Comparison of ENCODE assay signal across 18 cellular contexts in genomic region chr15:77589839-77590238, GRCh38. TPM values are rescaled to one million over a fixed set of nuclear protein-coding genes. Genes with fewer than 3 reads are reported as not detected.
DNase-seq lines count a peak whose midpoint lies in the region; ATAC-seq and TF ChIP-seq lines count a peak whose summit lies in the region.
"Had no signal": no experiment of that assay in that cellular context is flagged by ENCODE, and none has a peak within 500 bp of the region (broad histone marks: within the 10 kb centered on the region; RNA-seq: fewer than 3 reads in every experiment).

No MANE protein-coding gene starts in this region.

- H3F3A ChIP-seq in neural progenitor cell (ENCODE audit: low read depth) = peaks cover 4% of the 10 kb centered on the region

- DNase-seq in D341Med (ENCODE audit: low spot score) (peak; percentile 59), NCI-H1092 treated with DMSO at 0.1 percent for 48 hours (lab: John Stamatoyannopoulos, UW) (peak; percentile 6), dorsolateral prefrontal cortex (peak in 9 of 10 donors; percentile 59 to 91 (median 80)), neural progenitor cell (ENCODE audit: low spot score) (no peak), endodermal cell (no peak), uterus (no peak), COR-L47 (lab: John Stamatoyannopoulos, UW) (no peak)
- DNase-seq: activated naive CD4-positive, alpha-beta T cell treated with anti-CD3 and anti-CD28 coated beads for 36 hours; effector CD8-positive, alpha-beta T cell; H9; mesenchymal stem cell; small intestine; stimulated activated naive CD4-positive, alpha-beta T cell treated with Interleukin-2 at 50 U/mL for 16 hours had no signal

- no peaks in the 10 kb centered on the region for H3K9me3 Mint-ChIP-seq in neural progenitor cell
- H3K9me3 Mint-ChIP-seq in endodermal cell = no peaks in the 10 kb centered on the region
- H3K9me3 Mint-ChIP-seq: activated naive CD4-positive, alpha-beta T cell treated with anti-CD3 and anti-CD28 coated beads for 36 hours; H9 had no signal

- H3K36me3 ChIP-seq in neural progenitor cell = no peaks in the 10 kb centered on the region
- no peaks in the 10 kb centered on the region for H3K36me3 ChIP-seq in endodermal cell (ENCODE audit: control insufficient read depth, insufficient read depth, low read length)
- no peaks in the 10 kb centered on the region for H3K36me3 ChIP-seq in uterus

- H3K4me1 Mint-ChIP-seq in neural progenitor cell (peaks cover 36% of the 10 kb centered on the region), endodermal cell (peaks cover 4% of the 10 kb centered on the region)

- H3K4me3 ChIP-seq in dorsolateral prefrontal cortex = peak overlapping the region in 2 of 59 donors; percentile 3 to 8
- no peak overlapping the region for H3K4me3 ChIP-seq in neural progenitor cell
- no peak overlapping the region for H3K4me3 ChIP-seq in endodermal cell (ENCODE audit: low read length)
- no peak overlapping the region for H3K4me3 ChIP-seq in uterus

- H3K27ac ChIP-seq in dorsolateral prefrontal cortex (peak overlapping the region in 51 of 59 donors; percentile 21 to 94 (median 76)), neural progenitor cell (no peak overlapping the region), endodermal cell (ENCODE audit: low read depth, low read length) (no peak overlapping the region), uterus (no peak overlapping the region)
- H3K27ac ChIP-seq: KMS-11 had no signal

- H3K27ac Mint-ChIP-seq in neural progenitor cell (peak overlapping the region; percentile 37), endodermal cell (no peak overlapping the region)
- H3K27ac Mint-ChIP-seq: activated naive CD4-positive, alpha-beta T cell treated with anti-CD3 and anti-CD28 coated beads for 36 hours had no signal

- TF ChIP-seq CTCF in dorsolateral prefrontal cortex (IDR thresholded peaks at IDR 0.05 in 54 of 56, conservative IDR thresholded peaks at IDR 0.05 in 2 of 56; ENCODE audit: low read depth in 1 of 56, partially characterized antibody in 56 of 56) (peak in 4 of 56 donors; percentile 14 to 24 (median 15)), neural progenitor cell (IDR thresholded peaks at IDR 0.05) (no peak), endodermal cell (conservative IDR thresholded peaks at IDR 0.05) (no peak), uterus (IDR thresholded peaks at IDR 0.05) (no peak)

- intact Hi-C loops in dorsolateral prefrontal cortex (cut with DNase I) (no loop called here), uterus (cut with DNase I; ENCODE audit: low total_unique reads) (no loop called here)

- TF ChIP-seq POLR2A in uterus (IDR thresholded peaks at IDR 0.05) = no peak

- H3K9ac ChIP-seq in neural progenitor cell = no peak overlapping the region
- H3K9ac ChIP-seq in endodermal cell (ENCODE audit: extremely low read depth, low read length, poor library complexity, severe bottlenecking) = no peak overlapping the region
- H3K9ac ChIP-seq: KMS-11 had no signal

- H3K4me1 ChIP-seq in neural progenitor cell (peaks cover 19% of the 10 kb centered on the region), endodermal cell (ENCODE audit: control insufficient read depth, insufficient read depth, low read length) (no peaks in the 10 kb centered on the region), uterus (no peaks in the 10 kb centered on the region)

- no peak overlapping the region for H3K4me2 ChIP-seq in neural progenitor cell
- H3K4me2 ChIP-seq: KMS-11 had no signal

- H3K36me3 Mint-ChIP-seq in neural progenitor cell (no peaks in the 10 kb centered on the region), endodermal cell (ENCODE audit: low read depth) (no peaks in the 10 kb centered on the region)

- no peak overlapping the region for H2AFZ ChIP-seq in neural progenitor cell (replicated peaks)

- no peak for ATAC-seq in HG03460 (IDR thresholded peaks at IDR 0.05; ENCODE audit: unreplicated experiment)
- ATAC-seq: activated CD4-positive, CD25-positive, alpha-beta regulatory T cell treated with anti-CD3 and anti-CD28 coated beads, Interleukin-2, amount 50 U/mL, for 24 hours had no signal

- H3K27me3 Mint-ChIP-seq in neural progenitor cell (ENCODE audit: insufficient read depth, low read depth) (peaks cover 6% of the 10 kb centered on the region), endodermal cell (ENCODE audit: insufficient read depth) (peaks cover 3% of the 10 kb centered on the region)

- no peak overlapping the region for H3K4me3 Mint-ChIP-seq in neural progenitor cell
- no peak overlapping the region for H3K4me3 Mint-ChIP-seq in endodermal cell
- H3K4me3 Mint-ChIP-seq: activated naive CD4-positive, alpha-beta T cell treated with anti-CD3 and anti-CD28 coated beads for 36 hours; H9 had no signal

- no peaks in the 10 kb centered on the region for H4K20me1 ChIP-seq in neural progenitor cell (ENCODE audit: low read depth)

- no peaks in the 10 kb centered on the region for H3K27me3 ChIP-seq in dorsolateral prefrontal cortex
- no peaks in the 10 kb centered on the region for H3K27me3 ChIP-seq in neural progenitor cell
- no peaks in the 10 kb centered on the region for H3K27me3 ChIP-seq in endodermal cell (ENCODE audit: control insufficient read depth, insufficient read depth, low read length, poor library complexity, severe bottlenecking)
- H3K27me3 ChIP-seq in uterus = no peaks in the 10 kb centered on the region

- WGBS in endodermal cell (ENCODE audit: insufficient coverage in 1 of 2, insufficient read length in 1 of 2), 2 experiments = 91% methylated on average over 5 to 6 of the region's 6 CpGs

- H3K79me2 ChIP-seq in neural progenitor cell (ENCODE audit: low read depth) = no peaks in the 10 kb centered on the region

- H3K9me3 ChIP-seq in neural progenitor cell (ENCODE audit: low read depth) = no peaks in the 10 kb centered on the region
- H3K9me3 ChIP-seq in endodermal cell (ENCODE audit: control insufficient read depth, low read length) = no peaks in the 10 kb centered on the region
- H3K9me3 ChIP-seq in uterus = no peaks in the 10 kb centered on the region

RNA-seq across cellular contexts. Expression of gene LINGO1, which starts 42.9 kb away (rescaled TPM):
- total RNA-seq in dorsolateral prefrontal cortex (100 to 1,000 TPM in 114 of 120 experiments, 10 to 100 TPM in 6; 54.7 to 233 (median 155) TPM), neural progenitor cell (ENCODE audit: low replicate concordance) (7.9 and 28.2 TPM in 2 replicates), endodermal cell (10 to 100 TPM in 1 of 2 donors, 1 to 10 TPM in 1; 7.9 to 19.7 TPM), uterus (1 to 10 TPM in 2 of 4 donors, under 1 TPM in 1, not detected in 1; 0.26 to 9.6 (median 8.4) TPM)
- 29.2 TPM for polyA plus RNA-seq in endodermal cell (2013, experiment 1 of 2)
- polyA plus RNA-seq in endodermal cell (2013, experiment 2 of 2) = 22.2 TPM
- total RNA-seq: activated naive CD4-positive, alpha-beta T cell treated with anti-CD3 and anti-CD28 coated beads for 36 hours; bronchial epithelial cell had no signal
- polyA plus RNA-seq: BJ had no signal

Comparison
In these comparisons a context has a peak if more than half of its experiments do, and no peak if none do; other contexts are left out.
1. DNase-seq: peak in D341Med (single experiment), NCI-H1092 treated with DMSO at 0.1 percent for 48 hours (single experiment) and dorsolateral prefrontal cortex (9 of 10); none in neural progenitor cell (single experiment), endodermal cell (single experiment), uterus (0 of 2) and COR-L47 (single experiment).
2. H3K27ac ChIP-seq: peak in dorsolateral prefrontal cortex (51 of 59); none in neural progenitor cell (single experiment), endodermal cell (single experiment) and uterus (0 of 2).